In the genomic region with DNA sequence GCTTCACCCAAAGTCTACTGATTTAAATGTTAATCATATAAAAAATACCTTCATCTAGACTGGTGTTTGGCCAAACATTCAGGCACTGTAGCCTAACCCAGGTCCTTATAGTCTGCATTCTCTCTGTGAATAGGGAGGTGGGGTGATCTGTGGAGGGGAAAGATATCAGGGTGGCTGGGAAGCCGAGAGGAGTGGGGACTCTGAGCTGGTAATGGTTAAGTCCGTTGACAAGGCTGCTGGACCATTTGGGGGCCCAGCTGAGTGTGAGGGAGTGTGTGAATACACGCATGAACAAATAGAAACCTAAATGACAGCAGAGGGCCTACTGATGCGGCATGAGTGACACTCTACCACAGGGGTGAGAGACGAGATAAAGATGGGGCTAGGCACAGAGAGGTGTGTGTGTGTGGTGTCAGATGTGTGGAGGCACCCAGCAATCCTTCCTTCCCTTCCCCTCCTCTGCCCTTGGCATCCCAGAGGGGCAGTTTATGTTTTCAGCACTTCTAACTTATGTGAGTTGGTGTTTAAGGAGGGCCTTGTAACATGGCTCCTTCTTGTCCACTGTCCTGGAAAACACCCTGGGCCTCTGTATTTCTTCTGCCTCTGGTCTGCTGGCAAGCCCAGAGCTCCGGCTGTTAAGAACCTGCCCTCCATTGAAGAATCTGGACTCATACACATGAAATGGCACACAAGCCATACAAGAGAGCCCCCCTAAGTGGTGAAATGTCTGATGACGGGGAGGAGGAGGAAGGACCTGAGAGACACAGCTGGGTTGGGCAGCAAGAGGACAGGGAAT, we compare ENCODE assay signal across 14 cellular contexts.
A peak's percentile ranks its signal among the peaks of the same experiment; 100 is the strongest.
DNase-seq lines count a peak whose midpoint lies in the region; ATAC-seq and TF ChIP-seq lines count a peak whose summit lies in the region.
"Had no signal": no experiment of that assay in that cellular context is flagged by ENCODE, and none has a peak within 500 bp of the region (broad histone marks: within the 10 kb centered on the region; RNA-seq: fewer than 3 reads in every experiment).

No MANE protein-coding gene starts in this region.

- H3K9me3 Mint-ChIP-seq in endodermal cell (peaks cover 9% of the 10 kb centered on the region), osteocyte (ENCODE audit: unreplicated experiment) (peaks cover 4% of the 10 kb centered on the region)
- peaks cover 0 to 3% (median 0%) of the 10 kb centered on the region in 11 donors for H3K9me3 Mint-ChIP-seq in naive thymus-derived CD4-positive, alpha-beta T cell
- H3K9me3 Mint-ChIP-seq: CD8-positive, alpha-beta T cell had no signal

- H3K9me3 ChIP-seq in endodermal cell (ENCODE audit: control insufficient read depth, low read length) (peaks cover 8% of the 10 kb centered on the region), MM.1S (replicated peaks; ENCODE audit: insufficient read depth, low read length) (no peaks in the 10 kb centered on the region)
- no peaks in the 10 kb centered on the region for H3K9me3 ChIP-seq in naive thymus-derived CD4-positive, alpha-beta T cell (ENCODE audit: control insufficient read depth in 2 of 3, low read length in 3 of 3)

- no peak for TF ChIP-seq CTCF in endodermal cell (conservative IDR thresholded peaks at IDR 0.05)
- no peak for TF ChIP-seq CTCF in osteocyte (IDR thresholded peaks at IDR 0.05)
- no peak for TF ChIP-seq CTCF in MM.1S (IDR thresholded peaks at IDR 0.05; ENCODE audit: low read length)

- no peak overlapping the region for H2AFZ ChIP-seq in MM.1S (ENCODE audit: low read length)

- H3K4me3 ChIP-seq in endodermal cell (ENCODE audit: low read length) (no peak overlapping the region), MM.1S (ENCODE audit: low read length) (no peak overlapping the region)
- no peak overlapping the region for H3K4me3 ChIP-seq in naive thymus-derived CD4-positive, alpha-beta T cell (ENCODE audit: low read length)

- WGBS in endodermal cell (ENCODE audit: insufficient coverage in 1 of 2, insufficient read length in 1 of 2), 2 experiments: 80 to 87% methylated on average over 3 to 7 of the region's 7 CpGs

- no peaks in the 10 kb centered on the region for H3K36me3 ChIP-seq in endodermal cell (ENCODE audit: control insufficient read depth, insufficient read depth, low read length)
- H3K36me3 ChIP-seq in naive thymus-derived CD4-positive, alpha-beta T cell (ENCODE audit: control insufficient read depth in 2 of 3, insufficient read depth in 3 of 3, low read length in 3 of 3): no peaks in the 10 kb centered on the region
- H3K36me3 ChIP-seq in MM.1S (replicated peaks; ENCODE audit: insufficient read depth, low read length): no peaks in the 10 kb centered on the region

- DNase-seq in Right ventricle myocardium inferior (ENCODE audit: missing footprints): no peak
- DNase-seq in cardiac septum (ENCODE audit: low spot score): no peak
- DNase-seq in endodermal cell: peak; percentile 37
- DNase-seq in naive thymus-derived CD4-positive, alpha-beta T cell: no peak
- peak; percentile 66 for DNase-seq in osteocyte (ENCODE audit: extremely low spot score, unreplicated experiment)
- no peak for DNase-seq in MM.1S
- DNase-seq: CD8-positive, alpha-beta T cell; COR-L47; DMS53; GF-D8 had no signal

- CTCF ChIA-PET in naive thymus-derived CD4-positive, alpha-beta T cell (lab: Charles Lee): no interaction called here

- H3K27me3 Mint-ChIP-seq in endodermal cell (ENCODE audit: insufficient read depth) (no peaks in the 10 kb centered on the region), osteocyte (ENCODE audit: unreplicated experiment) (no peaks in the 10 kb centered on the region)
- peaks cover 4 to 37% (median 24%) of the 10 kb centered on the region in 5 donors for H3K27me3 Mint-ChIP-seq in naive thymus-derived CD4-positive, alpha-beta T cell

- H3F3A ChIP-seq in MM.1S (ENCODE audit: insufficient read depth, low read length): no peaks in the 10 kb centered on the region

- H3K9me2 ChIP-seq in MM.1S (replicated peaks; ENCODE audit: insufficient read depth, low read length): no peaks in the 10 kb centered on the region

- no peaks in the 10 kb centered on the region for H3K36me3 Mint-ChIP-seq in endodermal cell (ENCODE audit: low read depth)
- H3K36me3 Mint-ChIP-seq in naive thymus-derived CD4-positive, alpha-beta T cell: no peaks in the 10 kb centered on the region
- H3K36me3 Mint-ChIP-seq in osteocyte (ENCODE audit: unreplicated experiment): no peaks in the 10 kb centered on the region
- H3K36me3 Mint-ChIP-seq: CD14-positive monocyte; CD8-positive, alpha-beta T cell had no signal

- H3K27ac ChIP-seq in endodermal cell (ENCODE audit: low read depth, low read length): no peak overlapping the region
- H3K27ac ChIP-seq in naive thymus-derived CD4-positive, alpha-beta T cell (ENCODE audit: low read depth, low read length): no peak overlapping the region
- no peak overlapping the region for H3K27ac ChIP-seq in MM.1S (ENCODE audit: low read length)
- H3K27ac ChIP-seq: 22Rv1 had no signal

- H3K4me1 ChIP-seq in endodermal cell (ENCODE audit: control insufficient read depth, insufficient read depth, low read length) (peaks cover 6% of the 10 kb centered on the region), MM.1S (ENCODE audit: low read length) (no peaks in the 10 kb centered on the region)
- H3K4me1 ChIP-seq in naive thymus-derived CD4-positive, alpha-beta T cell (ENCODE audit: control insufficient read depth in 2 of 2, insufficient read depth in 2 of 2, low read length in 2 of 2): no peaks in the 10 kb centered on the region

- H3K4me3 Mint-ChIP-seq in endodermal cell: no peak overlapping the region
- no peak overlapping the region for H3K4me3 Mint-ChIP-seq in naive thymus-derived CD4-positive, alpha-beta T cell
- no peak overlapping the region for H3K4me3 Mint-ChIP-seq in osteocyte (ENCODE audit: unreplicated experiment)
- H3K4me3 Mint-ChIP-seq: CD14-positive monocyte; CD8-positive, alpha-beta T cell had no signal

- no peaks in the 10 kb centered on the region for H3K79me2 ChIP-seq in MM.1S (ENCODE audit: low read length)

- peak; percentile 28 for ATAC-seq in Right ventricle myocardium inferior
- ATAC-seq in naive thymus-derived CD4-positive, alpha-beta T cell: peak; percentile 29
- ATAC-seq in HG03442 (IDR thresholded peaks at IDR 0.05; ENCODE audit: unreplicated experiment): no peak
- no peak for ATAC-seq in SK-N-SH treated with all-trans-retinoic acid at 6 μM for 48 hours
- ATAC-seq: CD8-positive, alpha-beta T cell had no signal

- H3K27me3 ChIP-seq in endodermal cell (ENCODE audit: control insufficient read depth, insufficient read depth, low read length, poor library complexity, severe bottlenecking): no peaks in the 10 kb centered on the region
- no peaks in the 10 kb centered on the region for H3K27me3 ChIP-seq in naive thymus-derived CD4-positive, alpha-beta T cell (ENCODE audit: control insufficient read depth in 2 of 2, insufficient read depth in 2 of 2, low read length in 2 of 2)
- no peaks in the 10 kb centered on the region for H3K27me3 ChIP-seq in MM.1S (replicated peaks; ENCODE audit: insufficient read depth, low read length)

- H3K9ac ChIP-seq in endodermal cell (ENCODE audit: extremely low read depth, low read length, poor library complexity, severe bottlenecking): no peak overlapping the region
- H3K9ac ChIP-seq in MM.1S (ENCODE audit: low read length): no peak overlapping the region

- intact Hi-C loops in Right ventricle myocardium inferior (cut with DNase I) (no loop called here), cardiac septum (cut with DNase I) (no loop called here)
- intact Hi-C loops in naive thymus-derived CD4-positive, alpha-beta T cell (cut with micrococcal nuclease): no loop called here

- H3K27ac Mint-ChIP-seq in endodermal cell (no peak overlapping the region), osteocyte (ENCODE audit: unreplicated experiment) (no peak overlapping the region)
- no peak overlapping the region for H3K27ac Mint-ChIP-seq in naive thymus-derived CD4-positive, alpha-beta T cell
- H3K27ac Mint-ChIP-seq: CD14-positive monocyte; CD8-positive, alpha-beta T cell had no signal

- no peaks in the 10 kb centered on the region for H4K20me1 ChIP-seq in MM.1S (ENCODE audit: insufficient read depth, low read length)

- no peak overlapping the region for H3K4me2 ChIP-seq in MM.1S (ENCODE audit: low read depth, low read length)

- H3K4me1 Mint-ChIP-seq in endodermal cell (peaks cover 21% of the 10 kb centered on the region), osteocyte (ENCODE audit: unreplicated experiment) (no peaks in the 10 kb centered on the region)
- H3K4me1 Mint-ChIP-seq in naive thymus-derived CD4-positive, alpha-beta T cell: no peaks in the 10 kb centered on the region
- H3K4me1 Mint-ChIP-seq: CD14-positive monocyte had no signal

- POLR2A ChIA-PET in naive thymus-derived CD4-positive, alpha-beta T cell (lab: Charles Lee): no interaction called here

TF ChIP-seq in SK-N-SH treated with all-trans-retinoic acid at 6 μM for 48 hours, 23 proteins besides CTCF, POLR2A, EP300 and RAD21 (continues in another document):
- no peak for TF ChIP-seq OSR1 (CRISPR knock-in tag; IDR thresholded peaks at IDR 0.05)
- TF ChIP-seq ZC3H10 (CRISPR knock-in tag; IDR thresholded peaks at IDR 0.05): no peak
- TF ChIP-seq, protein P1, sequence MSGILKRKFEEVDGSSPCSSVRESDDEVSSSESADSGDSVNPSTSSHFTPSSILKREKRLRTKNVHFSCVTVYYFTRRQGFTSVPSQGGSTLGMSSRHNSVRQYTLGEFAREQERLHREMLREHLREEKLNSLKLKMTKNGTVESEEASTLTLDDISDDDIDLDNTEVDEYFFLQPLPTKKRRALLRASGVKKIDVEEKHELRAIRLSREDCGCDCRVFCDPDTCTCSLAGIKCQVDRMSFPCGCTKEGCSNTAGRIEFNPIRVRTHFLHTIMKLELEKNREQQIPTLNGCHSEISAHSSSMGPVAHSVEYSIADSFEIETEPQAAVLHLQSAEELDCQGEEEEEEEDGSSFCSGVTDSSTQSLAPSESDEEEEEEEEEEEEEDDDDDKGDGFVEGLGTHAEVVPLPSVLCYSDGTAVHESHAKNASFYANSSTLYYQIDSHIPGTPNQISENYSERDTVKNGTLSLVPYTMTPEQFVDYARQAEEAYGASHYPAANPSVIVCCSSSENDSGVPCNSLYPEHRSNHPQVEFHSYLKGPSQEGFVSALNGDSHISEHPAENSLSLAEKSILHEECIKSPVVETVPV (CRISPR knock-in tag; IDR thresholded peaks at IDR 0.05): no peak
- TF ChIP-seq ZFP3 (CRISPR knock-in tag; IDR thresholded peaks at IDR 0.05): no peak
- no peak for TF ChIP-seq GLIS3 (CRISPR knock-in tag; IDR thresholded peaks at IDR 0.05)
- no peak for TF ChIP-seq TOX (CRISPR knock-in tag; IDR thresholded peaks at IDR 0.05; ENCODE audit: borderline replicate concordance)

Comparison
In these comparisons a context has a peak if more than half of its experiments do, and no peak if none do; other contexts are left out.
1. ATAC-seq: peak in Right ventricle myocardium inferior (single experiment) and naive thymus-derived CD4-positive, alpha-beta T cell (single experiment); none in HG03442 (single experiment) and SK-N-SH treated with all-trans-retinoic acid at 6 μM for 48 hours (single experiment).
2. DNase-seq: peak in endodermal cell (single experiment) and osteocyte (single experiment); none in Right ventricle myocardium inferior (single experiment), cardiac septum (single experiment), naive thymus-derived CD4-positive, alpha-beta T cell (0 of 9) and MM.1S (single experiment).